In the genomic region with DNA sequence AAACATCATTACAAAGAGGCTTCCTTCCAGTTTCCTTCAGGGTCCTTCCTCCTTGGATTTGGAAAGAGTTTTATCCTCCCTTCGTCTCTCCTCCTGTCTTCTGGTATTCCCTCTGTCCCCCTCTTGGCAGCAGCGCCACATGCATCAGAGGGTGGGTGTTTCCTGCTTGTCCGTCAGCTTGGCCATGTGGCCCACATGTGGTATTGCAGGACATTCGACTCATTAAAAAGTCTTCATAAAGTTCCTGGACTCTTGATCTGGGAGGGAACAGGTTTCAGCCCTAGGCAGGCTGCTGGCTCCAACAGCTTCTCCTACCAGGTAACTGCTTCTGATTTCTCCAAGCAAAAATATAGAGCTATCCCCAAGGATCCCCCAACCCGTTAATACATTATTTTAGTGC, we compare ENCODE assay signal across 11 cellular contexts.
DNase-seq lines count a peak whose midpoint lies in the region; ATAC-seq and TF ChIP-seq lines count a peak whose summit lies in the region.
"Had no signal": no experiment of that assay in that cellular context is flagged by ENCODE, and none has a peak within 500 bp of the region (broad histone marks: within the 10 kb centered on the region; RNA-seq: fewer than 3 reads in every experiment).

No MANE protein-coding gene starts in this region.

- H3K4me1 ChIP-seq in GM23338 (ENCODE audit: insufficient read depth) = no peaks in the 10 kb centered on the region
- H3K4me1 ChIP-seq in RWPE2 (ENCODE audit: insufficient read depth, poor library complexity, severe bottlenecking) = no peaks in the 10 kb centered on the region
- peaks cover 4% of the 10 kb centered on the region for H3K4me1 ChIP-seq in testis

- H3K27me3 ChIP-seq in GM23338 (ENCODE audit: insufficient read depth) (no peaks in the 10 kb centered on the region), RWPE2 (ENCODE audit: insufficient read depth, poor library complexity, severe bottlenecking) (peaks cover 3% of the 10 kb centered on the region), testis (no peaks in the 10 kb centered on the region)

- H3K27ac ChIP-seq in GM23338 (ENCODE audit: low read depth) (no peak overlapping the region), RWPE2 (ENCODE audit: poor library complexity, severe bottlenecking) (no peak overlapping the region), testis (no peak overlapping the region)

- H3K4me3 ChIP-seq in GM23338 = no peak overlapping the region
- H3K4me3 ChIP-seq in RWPE2 (ENCODE audit: severe bottlenecking) = no peak overlapping the region
- no peak overlapping the region for H3K4me3 ChIP-seq in testis

- no peaks in the 10 kb centered on the region for H3K36me3 ChIP-seq in GM23338 (ENCODE audit: insufficient read depth)
- H3K36me3 ChIP-seq in RWPE2 (ENCODE audit: low read depth) = no peaks in the 10 kb centered on the region
- no peaks in the 10 kb centered on the region for H3K36me3 ChIP-seq in testis (ENCODE audit: low read depth, missing control alignments)

- 37 to 53% methylated on average over 5 of the region's 5 CpGs for WGBS in testis, 2 donors

- H3K9me3 ChIP-seq in RWPE2 (ENCODE audit: severe bottlenecking) (no peaks in the 10 kb centered on the region), testis (no peaks in the 10 kb centered on the region)

- H3K4me2 ChIP-seq in GM23338 = no peak overlapping the region

- H3F3A ChIP-seq in GM23338 (replicated peaks; ENCODE audit: low read depth) = no peaks in the 10 kb centered on the region

- H3K27ac Mint-ChIP-seq in GM23338 = no peak overlapping the region
- H3K27ac Mint-ChIP-seq: T-cell had no signal

- ATAC-seq in GM23338 (peak; percentile 85), RWPE2 (ENCODE audit: low read depth) (0 out of 3 replicates have a peak, but pooled peaks have one; percentile 38), HG02571 (IDR thresholded peaks at IDR 0.05; ENCODE audit: unreplicated experiment) (no peak)
- ATAC-seq: T-cell had no signal

- TF ChIP-seq CTCF in GM23338 (conservative IDR thresholded peaks at IDR 0.05; ENCODE audit: low read depth in 2 of 2) = peak in 1 of 2 experiments; percentile 19; a peak in 1 of 4 replicates
- TF ChIP-seq CTCF in RWPE2 (IDR thresholded peaks at IDR 0.05; ENCODE audit: poor library complexity, severe bottlenecking) = no peak
- peak in 2 of 3 experiments; percentile 38 to 48 for TF ChIP-seq CTCF in testis (IDR thresholded peaks at IDR 0.05)

- peaks cover 12% of the 10 kb centered on the region for H3K9me3 Mint-ChIP-seq in GM23338
- H3K9me3 Mint-ChIP-seq: T-cell had no signal

- no peak overlapping the region for H2AFZ ChIP-seq in GM23338

- H3K27me3 Mint-ChIP-seq in GM23338 (ENCODE audit: insufficient read depth, low read depth, poor library complexity) = peaks cover 5% of the 10 kb centered on the region

- DNase-seq in GM23338 (ENCODE audit: low spot score) (peak; percentile 60), RWPE2 (ENCODE audit: low spot score) (no peak), hepatic stellate cell (ENCODE audit: low spot score) (peak; percentile 14), testis (no peak), ureter (ENCODE audit: low spot score) (no peak), NOMO-1 treated with dmso at 0.1 percent for 144 hours (lab: John Stamatoyannopoulos, UW; ENCODE audit: unreplicated experiment) (no peak)
- no peak for DNase-seq in activated naive CD4-positive, alpha-beta T cell (lab: John Stamatoyannopoulos, UW)
- DNase-seq: Kasumi-1, right cardiac atrium, T-cell had no signal

- H3K4me3 Mint-ChIP-seq in GM23338 = no peak overlapping the region
- H3K4me3 Mint-ChIP-seq: T-cell had no signal

- H4K20me1 ChIP-seq in GM23338 (replicated peaks; ENCODE audit: insufficient read depth) = no peaks in the 10 kb centered on the region

- intact Hi-C loops in testis (cut with DNase I; ENCODE audit: low total_unique reads) = no loop called here

- H3K9me2 ChIP-seq in GM23338 (ENCODE audit: insufficient read depth) = peaks cover 5% of the 10 kb centered on the region; the same call in 1 of the 2 replicates

- H3K4me1 Mint-ChIP-seq in GM23338 = no peaks in the 10 kb centered on the region
- H3K4me1 Mint-ChIP-seq: T-cell had no signal

- no peaks in the 10 kb centered on the region; the same call in 2 of the 3 replicates for H3K36me3 Mint-ChIP-seq in GM23338 (ENCODE audit: low read depth)
- H3K36me3 Mint-ChIP-seq: T-cell had no signal

- no peak for TF ChIP-seq POLR2A in testis (IDR thresholded peaks at IDR 0.05)

- no peaks in the 10 kb centered on the region for H3K79me2 ChIP-seq in GM23338 (replicated peaks; ENCODE audit: insufficient read depth)

TF ChIP-seq in GM23338, 12 proteins besides CTCF, POLR2A, EP300 and RAD21 (continues in another document):
- TF ChIP-seq, protein P1, sequence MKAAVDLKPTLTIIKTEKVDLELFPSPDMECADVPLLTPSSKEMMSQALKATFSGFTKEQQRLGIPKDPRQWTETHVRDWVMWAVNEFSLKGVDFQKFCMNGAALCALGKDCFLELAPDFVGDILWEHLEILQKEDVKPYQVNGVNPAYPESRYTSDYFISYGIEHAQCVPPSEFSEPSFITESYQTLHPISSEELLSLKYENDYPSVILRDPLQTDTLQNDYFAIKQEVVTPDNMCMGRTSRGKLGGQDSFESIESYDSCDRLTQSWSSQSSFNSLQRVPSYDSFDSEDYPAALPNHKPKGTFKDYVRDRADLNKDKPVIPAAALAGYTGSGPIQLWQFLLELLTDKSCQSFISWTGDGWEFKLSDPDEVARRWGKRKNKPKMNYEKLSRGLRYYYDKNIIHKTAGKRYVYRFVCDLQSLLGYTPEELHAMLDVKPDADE (IDR thresholded peaks at IDR 0.05) = no peak
- TF ChIP-seq ZNF462 (CRISPR knock-in tag; IDR thresholded peaks at IDR 0.05) (no peak), CREB1 (CRISPR knock-in tag; IDR thresholded peaks at IDR 0.05; ENCODE audit: low read depth) (no peak), NANOG (IDR thresholded peaks at IDR 0.05; ENCODE audit: borderline replicate concordance) (no peak), JUNB (IDR thresholded peaks at IDR 0.05; ENCODE audit: unreplicated experiment) (no peak), EZH2 (IDR thresholded peaks at IDR 0.05; ENCODE audit: low read depth, unreplicated experiment) (no peak), POLR2AphosphoS5 (IDR thresholded peaks at IDR 0.05; ENCODE audit: low read depth) (no peak), ZNF114 (CRISPR knock-in tag; IDR thresholded peaks at IDR 0.05) (no peak), ZNF331 (CRISPR knock-in tag; IDR thresholded peaks at IDR 0.05; ENCODE audit: low read depth) (no peak), STAT1 (IDR thresholded peaks at IDR 0.05; ENCODE audit: unreplicated experiment) (no peak), EZH2phosphoT487 (IDR thresholded peaks at IDR 0.05; ENCODE audit: unreplicated experiment) (no peak)

Comparison
In these comparisons a context has a peak if more than half of its experiments do, and no peak if none do; other contexts are left out.
1. DNase-seq: peak in GM23338 (single experiment) and hepatic stellate cell (single experiment); none in RWPE2 (single experiment), testis (single experiment), ureter (single experiment), activated naive CD4-positive, alpha-beta T cell (0 of 4) and NOMO-1 treated with dmso at 0.1 percent for 144 hours (single experiment).